ENCODE assay signal across 10 cellular contexts in genomic region chr10:7150349-7150748, GRCh38.
"Had no signal": no experiment of that assay in that cellular context is flagged by ENCODE, and none has a peak within 500 bp of the region (broad histone marks: within the 10 kb centered on the region; RNA-seq: fewer than 3 reads in every experiment).

No MANE protein-coding gene starts in this region.

- H3K9ac ChIP-seq: KMS-11 had no signal

- H3K4me1 Mint-ChIP-seq: IgD-negative memory B cell had no signal

- H3K36me3 Mint-ChIP-seq: IgD-negative memory B cell had no signal

- H3K27ac Mint-ChIP-seq: IgD-negative memory B cell had no signal

- H3K4me2 ChIP-seq: KMS-11 had no signal

- H3K4me3 ChIP-seq: K562 had no signal

- H3K27ac ChIP-seq: HL-60, KMS-11 had no signal

- ATAC-seq: HepG2, K562 had no signal

- DNase-seq: IMR-90, Karpas-422, Kasumi-1, KBM-7, KG1 had no signal

- H3K9me3 Mint-ChIP-seq: IgD-negative memory B cell had no signal
